10 cellular contexts compared by ENCODE assay signal in genomic region chr10:104937528-104937927, GRCh38.
DNase-seq lines count a peak whose midpoint lies in the region; ATAC-seq and TF ChIP-seq lines count a peak whose summit lies in the region.
"Had no signal": no experiment of that assay in that cellular context is flagged by ENCODE, and none has a peak within 500 bp of the region (broad histone marks: within the 10 kb centered on the region; RNA-seq: fewer than 3 reads in every experiment).

No MANE protein-coding gene starts in this region.

- no peak overlapping the region for H3K27ac ChIP-seq in body of pancreas
- H3K27ac ChIP-seq: ascending aorta, gastroesophageal sphincter had no signal

- intact Hi-C loops in body of pancreas (cut with DNase I), result no loop called here

- H3K27me3 ChIP-seq in MG63 (no peaks in the 10 kb centered on the region), body of pancreas (no peaks in the 10 kb centered on the region)
- H3K27me3 ChIP-seq: ascending aorta, gastroesophageal sphincter had no signal

- peaks cover 6% of the 10 kb centered on the region for H3K4me1 ChIP-seq in body of pancreas
- H3K4me1 ChIP-seq: ascending aorta, gastroesophageal sphincter had no signal

- TF ChIP-seq CTCF in body of pancreas (IDR thresholded peaks at IDR 0.05) (peak in 1 of 7 experiments; percentile 5), omental fat pad (IDR thresholded peaks at IDR 0.05) (no peak)

- DNase-seq in GM04503 (ENCODE audit: low read depth), result peak; percentile 57
- peak; percentile 81 for DNase-seq in MG63
- DNase-seq in body of pancreas, result peak; percentile 58 to 91 (median 75)
- DNase-seq in omental fat pad (ENCODE audit: low spot score), result no peak
- DNase-seq: retina had no signal

- 53 to 60% methylated on average over 5 of the region's 5 CpGs for WGBS in body of pancreas, 2 donors

- no peaks in the 10 kb centered on the region for H3K36me3 ChIP-seq in MG63
- H3K36me3 ChIP-seq in body of pancreas (replicated peaks in 1 of 2; ENCODE audit: insufficient read depth in 1 of 2, low read depth in 2 of 2), result no peaks in the 10 kb centered on the region
- H3K36me3 ChIP-seq: ascending aorta, gastroesophageal sphincter had no signal

- TF ChIP-seq POLR2A in body of pancreas (IDR thresholded peaks at IDR 0.05), result no peak

- H3K4me3 ChIP-seq in MG63 (no peak overlapping the region), body of pancreas (no peak overlapping the region)
- H3K4me3 ChIP-seq: ascending aorta, gastroesophageal sphincter had no signal

- ATAC-seq in body of pancreas, result peak; percentile 79
- peak; percentile 54 for ATAC-seq in omental fat pad (ENCODE audit: low FRiP score)
- ATAC-seq in HG02973 (IDR thresholded peaks at IDR 0.05; ENCODE audit: unreplicated experiment), result no peak
- ATAC-seq in GM19324 (IDR thresholded peaks at IDR 0.05; ENCODE audit: low FRiP score, unreplicated experiment), result no peak
- no peak for ATAC-seq in GM18520 (IDR thresholded peaks at IDR 0.05; ENCODE audit: unreplicated experiment)
- ATAC-seq: gastroesophageal sphincter had no signal

- H3K9me3 ChIP-seq in MG63 (no peaks in the 10 kb centered on the region), body of pancreas (no peaks in the 10 kb centered on the region)
- H3K9me3 ChIP-seq: ascending aorta, gastroesophageal sphincter had no signal

Comparison
In these comparisons a context has a peak if more than half of its experiments do, and no peak if none do; other contexts are left out.
1. ATAC-seq: peak in body of pancreas (single experiment) and omental fat pad (single experiment); none in HG02973 (single experiment), GM19324 (single experiment) and GM18520 (single experiment).